In genomic region chr14:101947904-101948665, GRCh38 we compare ENCODE assay signal across 8 cellular contexts. TPM values are rescaled to one million over a fixed set of nuclear protein-coding genes. Genes with fewer than 3 reads are reported as not detected.
A peak's percentile ranks its signal among the peaks of the same experiment; 100 is the strongest.
DNase-seq lines count a peak whose midpoint lies in the region; ATAC-seq and TF ChIP-seq lines count a peak whose summit lies in the region.

No MANE protein-coding gene starts in this region.

- H3K27ac ChIP-seq in ascending aorta, result peak overlapping the region; percentile 90 to 93
- H3K27ac ChIP-seq in right atrium auricular region, result peak overlapping the region; percentile 94 to 98
- H3K27ac ChIP-seq in prostate gland, result peak overlapping the region; percentile 95 to 98
- H3K27ac ChIP-seq in urinary bladder (ENCODE audit: low read depth), result peak overlapping the region; percentile 95

- DNase-seq in NCI-H187 treated with DMSO at 0.1 percent for 48 hours (lab: John Stamatoyannopoulos, UW), result peak; percentile 98
- peak; percentile 100 for DNase-seq in T-helper 2 cell treated with Interferon-gamma antibody and Interleukin-4, amounts not matched to agents 5 μg/mL and 100 μg/mL, for 36 hours (ENCODE audit: low spot score)
- peak; percentile 100 for DNase-seq in ascending aorta (ENCODE audit: low spot score in 2 of 2)
- DNase-seq in right atrium auricular region (ENCODE audit: low spot score), result peak; percentile 100
- DNase-seq in prostate gland (ENCODE audit: low spot score), result peak; percentile 100

- H3K4me3 ChIP-seq in ascending aorta (peak overlapping the region; percentile 71 to 96), right atrium auricular region (peak overlapping the region; percentile 72 to 75), prostate gland (peak overlapping the region; percentile 55 to 70), urinary bladder (ENCODE audit: low read depth, low read length) (peak overlapping the region; percentile 59)

- peaks cover 13% of the 10 kb centered on the region for H3K4me1 Mint-ChIP-seq in T-helper 2 cell treated with Interferon-gamma antibody and Interleukin-4, amounts not matched to agents 5 μg/mL and 100 μg/mL, for 36 hours (ENCODE audit: low read depth)

- no peaks in the 10 kb centered on the region for H3K36me3 Mint-ChIP-seq in T-helper 2 cell treated with Interferon-gamma antibody and Interleukin-4, amounts not matched to agents 5 μg/mL and 100 μg/mL, for 36 hours (ENCODE audit: low read depth)

- H3K36me3 ChIP-seq in ascending aorta (no peaks in the 10 kb centered on the region), right atrium auricular region (no peaks in the 10 kb centered on the region), prostate gland (no peaks in the 10 kb centered on the region), urinary bladder (ENCODE audit: insufficient read depth) (no peaks in the 10 kb centered on the region)

- TF ChIP-seq POLR2A in GM18505 (IDR thresholded peaks at IDR 0.05; ENCODE audit: borderline replicate concordance, extremely low read depth, insufficient read depth, insufficient read length) (peak; percentile 96), prostate gland (IDR thresholded peaks at IDR 0.05) (peak; percentile 92)

- H3K27me3 Mint-ChIP-seq in T-helper 2 cell treated with Interferon-gamma antibody and Interleukin-4, amounts not matched to agents 5 μg/mL and 100 μg/mL, for 36 hours (ENCODE audit: low read depth), result peaks cover 12% of the 10 kb centered on the region

- H3K27ac Mint-ChIP-seq in T-helper 2 cell treated with Interferon-gamma antibody and Interleukin-4, amounts not matched to agents 5 μg/mL and 100 μg/mL, for 36 hours, result peak overlapping the region; percentile 97

- H3K27me3 ChIP-seq in ascending aorta, result no peaks in the 10 kb centered on the region
- H3K27me3 ChIP-seq in right atrium auricular region, result no peaks in the 10 kb centered on the region
- no peaks in the 10 kb centered on the region for H3K27me3 ChIP-seq in prostate gland (replicated peaks; ENCODE audit: insufficient read depth)

- TF ChIP-seq CTCF in ascending aorta (IDR thresholded peaks at IDR 0.05) (no peak), right atrium auricular region (IDR thresholded peaks at IDR 0.05) (no peak), prostate gland (IDR thresholded peaks at IDR 0.05) (peak in 2 of 4 experiments; percentile 15 to 17)

- H3K4me3 Mint-ChIP-seq in T-helper 2 cell treated with Interferon-gamma antibody and Interleukin-4, amounts not matched to agents 5 μg/mL and 100 μg/mL, for 36 hours, result peak overlapping the region; percentile 96

- intact Hi-C loops in ascending aorta (cut with DNase I) (loop anchor here (1.0 to 5.0 kb wide), 6 partner anchors 16 to 564 kb away; partner anchors contain the start of genes DYNC1H1 and HSP90AA1), prostate gland (cut with DNase I) (loop anchor here (5.0 to 10.0 kb wide), 2 partner anchors 123 to 176 kb away; no protein-coding TSS in a partner anchor)

- no peaks in the 10 kb centered on the region for H3K9me3 Mint-ChIP-seq in T-helper 2 cell treated with Interferon-gamma antibody and Interleukin-4, amounts not matched to agents 5 μg/mL and 100 μg/mL, for 36 hours

- H3K9me3 ChIP-seq in ascending aorta (no peaks in the 10 kb centered on the region), right atrium auricular region (no peaks in the 10 kb centered on the region), prostate gland (no peaks in the 10 kb centered on the region)

- under 1% methylated on average over 53 of the region's 53 CpGs for WGBS in prostate gland
- under 1% methylated on average over 53 of the region's 53 CpGs for WGBS in urinary bladder

- H3K4me1 ChIP-seq in ascending aorta (peaks cover 7 to 10% of the 10 kb centered on the region in 2 donors), right atrium auricular region (peaks cover 0 to 22% of the 10 kb centered on the region in 2 donors), prostate gland (replicated peaks) (peaks cover 5% of the 10 kb centered on the region), urinary bladder (ENCODE audit: insufficient read depth) (peaks cover 2% of the 10 kb centered on the region)

- ATAC-seq in GM18505 (IDR thresholded peaks at IDR 0.05; ENCODE audit: unreplicated experiment) (peak; percentile 97), HG02970 (IDR thresholded peaks at IDR 0.05; ENCODE audit: low FRiP score, unreplicated experiment) (peak; percentile 97)

RNA-seq across cellular contexts. Expression of gene DYNC1H1, which starts 16.3 kb away (rescaled TPM):
- total RNA-seq in ascending aorta (577 TPM), right atrium auricular region (100 to 1,000 TPM; 388 to 445 TPM), prostate gland (100 to 1,000 TPM; 366 to 616 TPM), urinary bladder (377 TPM)
- 195 TPM for polyA plus RNA-seq in urinary bladder

Comparison
In these comparisons a context has a peak if more than half of its experiments do, and no peak if none do; other contexts are left out.
1. Peak in every context shown above with its lines: DNase-seq, ATAC-seq, H3K4me3 ChIP-seq and H3K27ac ChIP-seq.